ENCODE assay signal across 10 cellular contexts in the genomic region with DNA sequence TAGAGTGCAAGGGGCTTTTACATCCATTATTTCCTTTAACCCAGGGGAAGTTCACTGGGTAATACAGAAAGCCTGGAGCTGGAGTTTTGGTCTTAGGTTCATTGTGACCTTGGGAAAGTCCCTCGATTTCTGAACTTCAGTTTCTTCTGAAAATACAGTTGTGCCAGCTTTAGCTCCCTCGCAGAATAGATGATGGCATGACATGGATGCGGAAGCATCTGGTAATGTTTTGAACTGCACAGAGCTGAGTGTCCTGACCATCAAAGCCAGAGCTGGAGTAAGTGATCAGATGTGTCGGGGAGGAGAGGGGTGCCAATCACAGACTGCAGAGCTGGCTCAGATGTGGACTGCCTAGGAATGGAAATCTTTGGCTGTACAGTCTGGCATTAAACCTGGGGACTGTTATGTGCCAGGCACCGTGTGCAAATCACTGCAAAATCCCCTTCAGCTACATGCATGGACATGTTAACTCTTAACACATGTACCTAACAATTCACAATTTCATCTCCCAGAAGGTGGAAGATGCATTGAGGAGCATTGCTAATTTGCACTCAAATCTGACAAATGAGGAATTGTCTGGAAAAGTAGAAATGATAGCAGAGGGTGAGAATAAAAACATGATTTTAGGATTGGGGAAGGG.
DNase-seq lines count a peak whose midpoint lies in the region; ATAC-seq, FAIRE-seq and TF ChIP-seq lines count a peak whose summit lies in the region.
"Had no signal": no experiment of that assay in that cellular context is flagged by ENCODE, and none has a peak within 500 bp of the region (broad histone marks: within the 10 kb centered on the region; RNA-seq: fewer than 3 reads in every experiment).

No MANE protein-coding gene starts in this region.

- H3K9me2 ChIP-seq in MM.1S (replicated peaks; ENCODE audit: insufficient read depth, low read length), result no peaks in the 10 kb centered on the region

- TF ChIP-seq CTCF in MM.1S (IDR thresholded peaks at IDR 0.05; ENCODE audit: low read length), result no peak
- no peak for TF ChIP-seq CTCF in gastroesophageal sphincter (IDR thresholded peaks at IDR 0.05)
- no peak for TF ChIP-seq CTCF in kidney (IDR thresholded peaks at IDR 0.05; ENCODE audit: borderline replicate concordance, extremely low read depth, insufficient read depth)
- TF ChIP-seq CTCF in D721Med (IDR thresholded peaks at IDR 0.05; ENCODE audit: insufficient read depth, missing control alignments), result no peak

- peaks cover 16% of the 10 kb centered on the region; the same call in 1 of the 2 replicates for H3F3A ChIP-seq in MM.1S (ENCODE audit: insufficient read depth, low read length)

- peak; percentile 37 for ATAC-seq in GM18868 (IDR thresholded peaks at IDR 0.05; ENCODE audit: unreplicated experiment)
- no peak for ATAC-seq in gastroesophageal sphincter
- ATAC-seq in sciatic nerve, result peak; percentile 26
- no peak for ATAC-seq in HG03039 (IDR thresholded peaks at IDR 0.05; ENCODE audit: unreplicated experiment)
- no peak for ATAC-seq in HG02610 (IDR thresholded peaks at IDR 0.05; ENCODE audit: unreplicated experiment)

- 0 out of 2 replicates have a peak overlapping the region, but pooled peaks have one; percentile 6 for H2AFZ ChIP-seq in MM.1S (ENCODE audit: low read length)

- peaks cover 45% of the 10 kb centered on the region for H3K4me1 ChIP-seq in MM.1S (ENCODE audit: low read length)
- peaks cover 15 to 94% (median 28%) of the 10 kb centered on the region in 3 donors for H3K4me1 ChIP-seq in gastroesophageal sphincter
- H3K4me1 ChIP-seq in kidney (ENCODE audit: control insufficient read depth in 1 of 2, insufficient read depth in 1 of 2, low read depth in 1 of 2, low read length in 2 of 2), result peaks cover 14 to 24% of the 10 kb centered on the region in 2 donors

- H3K36me3 ChIP-seq in MM.1S (replicated peaks; ENCODE audit: insufficient read depth, low read length) (no peaks in the 10 kb centered on the region), gastroesophageal sphincter (no peaks in the 10 kb centered on the region), kidney (ENCODE audit: control insufficient read depth in 1 of 2, insufficient read depth in 2 of 2, low read length in 2 of 2) (no peaks in the 10 kb centered on the region)

- H3K4me2 ChIP-seq in MM.1S (ENCODE audit: low read depth, low read length), result peak overlapping the region; percentile 39

- H3K27me3 ChIP-seq in MM.1S (replicated peaks; ENCODE audit: insufficient read depth, low read length) (no peaks in the 10 kb centered on the region), gastroesophageal sphincter (no peaks in the 10 kb centered on the region)

- 0 out of 2 replicates have a peak overlapping the region, but pooled peaks have one; percentile 8 for H3K9ac ChIP-seq in MM.1S (ENCODE audit: low read length)
- no peak overlapping the region for H3K9ac ChIP-seq in kidney (ENCODE audit: low read length in 2 of 2)

- no peak for FAIRE-seq in kidney (lab: Jason Lieb, UNC)
- FAIRE-seq in D721Med (lab: Jason Lieb, UNC), result no peak

- H3K27ac ChIP-seq in MM.1S (ENCODE audit: low read length) (peak overlapping the region; percentile 56; the same call in 1 of the 2 replicates), gastroesophageal sphincter (peak overlapping the region in 3 of 4 donors; percentile 65 to 75 (median 72)), kidney (ENCODE audit: low read depth in 2 of 2, low read length in 2 of 2) (peak overlapping the region in 1 of 2 donors; percentile 71)

- H3K9me3 ChIP-seq in MM.1S (replicated peaks; ENCODE audit: insufficient read depth, low read length) (no peaks in the 10 kb centered on the region), gastroesophageal sphincter (no peaks in the 10 kb centered on the region), kidney (ENCODE audit: control insufficient read depth in 1 of 2, low read length in 2 of 2) (no peaks in the 10 kb centered on the region)

- H3K79me2 ChIP-seq in MM.1S (ENCODE audit: low read length), result 0 out of 2 replicates have a peak, but pooled peaks cover 5% of the 10 kb centered on the region

- WGBS in gastroesophageal sphincter (ENCODE audit: low coverage in 1 of 2), 2 donors, result 30 to 40% methylated on average over 2 to 4 of the region's 5 CpGs

- H4K20me1 ChIP-seq in MM.1S (ENCODE audit: insufficient read depth, low read length), result no peaks in the 10 kb centered on the region

- H3K4me3 ChIP-seq in MM.1S (ENCODE audit: low read length) (no peak overlapping the region), gastroesophageal sphincter (no peak overlapping the region), kidney (ENCODE audit: low read length in 2 of 2) (no peak overlapping the region)

- no peak for TF ChIP-seq POLR2A in gastroesophageal sphincter (IDR thresholded peaks at IDR 0.05)

- DNase-seq in MM.1S, result peak; percentile 72
- no peak for DNase-seq in sciatic nerve (ENCODE audit: low spot score)
- no peak for DNase-seq in kidney
- DNase-seq in D721Med (ENCODE audit: insufficient read length, low spot score), result no peak
- DNase-seq: CD4-positive, CD25-positive, alpha-beta regulatory T cell; NCI-H446 had no signal

- no peak for TF ChIP-seq EP300 in gastroesophageal sphincter (IDR thresholded peaks at IDR 0.05)

- intact Hi-C loops in sciatic nerve (cut with DNase I), result no loop called here
- intact Hi-C loops in kidney (cut with DNase I), result no loop called here

Comparison
In these comparisons a context has a peak if more than half of its experiments do, and no peak if none do; other contexts are left out.
1. ATAC-seq: peak in GM18868 (single experiment) and sciatic nerve (single experiment); none in gastroesophageal sphincter (single experiment), HG03039 (single experiment) and HG02610 (single experiment).